In the genomic region with DNA sequence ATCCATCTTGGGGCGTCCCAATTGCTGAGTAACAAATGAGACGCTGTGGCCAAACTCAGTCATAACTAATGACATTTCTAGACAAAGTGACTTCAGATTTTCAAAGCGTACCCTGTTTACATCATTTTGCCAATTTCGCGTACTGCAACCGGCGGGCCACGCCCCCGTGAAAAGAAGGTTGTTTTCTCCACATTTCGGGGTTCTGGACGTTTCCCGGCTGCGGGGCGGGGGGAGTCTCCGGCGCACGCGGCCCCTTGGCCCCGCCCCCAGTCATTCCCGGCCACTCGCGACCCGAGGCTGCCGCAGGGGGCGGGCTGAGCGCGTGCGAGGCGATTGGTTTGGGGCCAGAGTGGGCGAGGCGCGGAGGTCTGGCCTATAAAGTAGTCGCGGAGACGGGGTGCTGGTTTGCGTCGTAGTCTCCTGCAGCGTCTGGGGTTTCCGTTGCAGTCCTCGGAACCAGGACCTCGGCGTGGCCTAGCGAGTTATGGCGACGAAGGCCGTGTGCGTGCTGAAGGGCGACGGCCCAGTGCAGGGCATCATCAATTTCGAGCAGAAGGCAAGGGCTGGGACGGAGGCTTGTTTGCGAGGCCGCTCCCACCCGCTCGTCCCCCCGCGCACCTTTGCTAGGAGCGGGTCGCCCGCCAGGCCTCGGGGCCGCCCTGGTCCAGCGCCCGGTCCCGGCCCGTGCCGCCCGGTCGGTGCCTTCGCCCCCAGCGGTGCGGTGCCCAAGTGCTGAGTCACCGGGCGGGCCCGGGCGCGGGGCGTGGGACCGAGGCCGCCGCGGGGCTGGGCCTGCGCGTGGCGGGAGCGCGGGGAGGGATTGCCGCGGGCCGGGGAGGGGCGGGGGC, we compare ENCODE assay signal across 1 cellular context.
TF ChIP-seq lines count a peak whose summit lies in the region.

A gene (plus strand): TSS at position 408 of the 848 bp plus-strand sequence. CDS start 77 bp downstream, at position 485.

TF ChIP-seq in HEK293, 187 proteins besides CTCF, POLR2A, EP300 and RAD21 (continued from another document and continues in another):
- TF ChIP-seq, protein P1, sequence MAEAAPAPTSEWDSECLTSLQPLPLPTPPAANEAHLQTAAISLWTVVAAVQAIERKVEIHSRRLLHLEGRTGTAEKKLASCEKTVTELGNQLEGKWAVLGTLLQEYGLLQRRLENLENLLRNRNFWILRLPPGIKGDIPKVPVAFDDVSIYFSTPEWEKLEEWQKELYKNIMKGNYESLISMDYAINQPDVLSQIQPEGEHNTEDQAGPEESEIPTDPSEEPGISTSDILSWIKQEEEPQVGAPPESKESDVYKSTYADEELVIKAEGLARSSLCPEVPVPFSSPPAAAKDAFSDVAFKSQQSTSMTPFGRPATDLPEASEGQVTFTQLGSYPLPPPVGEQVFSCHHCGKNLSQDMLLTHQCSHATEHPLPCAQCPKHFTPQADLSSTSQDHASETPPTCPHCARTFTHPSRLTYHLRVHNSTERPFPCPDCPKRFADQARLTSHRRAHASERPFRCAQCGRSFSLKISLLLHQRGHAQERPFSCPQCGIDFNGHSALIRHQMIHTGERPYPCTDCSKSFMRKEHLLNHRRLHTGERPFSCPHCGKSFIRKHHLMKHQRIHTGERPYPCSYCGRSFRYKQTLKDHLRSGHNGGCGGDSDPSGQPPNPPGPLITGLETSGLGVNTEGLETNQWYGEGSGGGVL (tag by site-specific recombination; IDR thresholded peaks at IDR 0.05) = no peak
- TF ChIP-seq ZNF146 (tag by site-specific recombination; IDR thresholded peaks at IDR 0.05) (no peak), ZNF473 (tag by site-specific recombination; IDR thresholded peaks at IDR 0.05) (no peak), ZNF23 (tag by site-specific recombination; IDR thresholded peaks at IDR 0.05; ENCODE audit: borderline replicate concordance) (no peak), ZSCAN30 (tag by site-specific recombination; IDR thresholded peaks at IDR 0.05) (no peak; the same call in 1 of the 2 replicates), KLF9 (tag by site-specific recombination; IDR thresholded peaks at IDR 0.05; ENCODE audit: low read depth) (peak; percentile 78), MEIS1 (CRISPR knock-in tag; IDR thresholded peaks at IDR 0.05; ENCODE audit: borderline replicate concordance) (peak; percentile 39; the same call in 1 of the 2 replicates), ZFP3 (tag by site-specific recombination; IDR thresholded peaks at IDR 0.05; ENCODE audit: low read depth) (no peak), ZNF837 (tag by site-specific recombination; IDR thresholded peaks at IDR 0.05) (no peak), SP2 (tag by site-specific recombination; IDR thresholded peaks at IDR 0.05) (peak; percentile 91), KLF1 (tag by site-specific recombination; IDR thresholded peaks at IDR 0.05) (no peak; the same call in none of the 2 replicates), ZNF266 (tag by site-specific recombination; IDR thresholded peaks at IDR 0.05; ENCODE audit: low read depth) (no peak), ZBTB21 (tag by site-specific recombination; IDR thresholded peaks at IDR 0.05) (peak; percentile 96), ZNF747 (tag by site-specific recombination; IDR thresholded peaks at IDR 0.05) (no peak), YY2 (tag by site-specific recombination; IDR thresholded peaks at IDR 0.05) (no peak), ZFP37 (tag by site-specific recombination; IDR thresholded peaks at IDR 0.05) (no peak), GLIS2 (tag by site-specific recombination; IDR thresholded peaks at IDR 0.05) (peak; percentile 89), SCRT2 (tag by site-specific recombination; IDR thresholded peaks at IDR 0.05) (no peak), KLF16 (tag by site-specific recombination; IDR thresholded peaks at IDR 0.05) (peak; percentile 91), ZBTB1 (tag by site-specific recombination; IDR thresholded peaks at IDR 0.05) (no peak), SP7 (tag by site-specific recombination; IDR thresholded peaks at IDR 0.05) (peak; percentile 87), ZNF175 (tag by site-specific recombination; IDR thresholded peaks at IDR 0.05) (no peak), ZNF239 (tag by site-specific recombination; IDR thresholded peaks at IDR 0.05) (peak; percentile 74; the same call in 1 of the 2 replicates), ZNF48 (tag by site-specific recombination; IDR thresholded peaks at IDR 0.05) (no peak), ZNF354C (tag by site-specific recombination; IDR thresholded peaks at IDR 0.05; ENCODE audit: borderline replicate concordance, low read depth) (no peak), ZFP69B (tag by site-specific recombination; IDR thresholded peaks at IDR 0.05) (peak; percentile 29; the same call in 1 of the 2 replicates), ZNF121 (tag by site-specific recombination; IDR thresholded peaks at IDR 0.05) (no peak), ZNF514 (tag by site-specific recombination; IDR thresholded peaks at IDR 0.05) (no peak), ZSCAN23 (tag by site-specific recombination; IDR thresholded peaks at IDR 0.05) (peak; percentile 76; the same call in 1 of the 2 replicates)
- TF ChIP-seq, protein P2, sequence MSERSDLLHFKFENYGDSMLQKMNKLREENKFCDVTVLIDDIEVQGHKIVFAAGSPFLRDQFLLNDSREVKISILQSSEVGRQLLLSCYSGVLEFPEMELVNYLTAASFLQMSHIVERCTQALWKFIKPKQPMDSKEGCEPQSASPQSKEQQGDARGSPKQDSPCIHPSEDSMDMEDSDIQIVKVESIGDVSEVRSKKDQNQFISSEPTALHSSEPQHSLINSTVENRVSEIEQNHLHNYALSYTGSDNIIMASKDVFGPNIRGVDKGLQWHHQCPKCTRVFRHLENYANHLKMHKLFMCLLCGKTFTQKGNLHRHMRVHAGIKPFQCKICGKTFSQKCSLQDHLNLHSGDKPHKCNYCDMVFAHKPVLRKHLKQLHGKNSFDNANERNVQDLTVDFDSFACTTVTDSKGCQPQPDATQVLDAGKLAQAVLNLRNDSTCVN (tag by site-specific recombination; optimal IDR thresholded peaks at IDR 0.05) = peak; percentile 97
- TF ChIP-seq, protein P3, sequence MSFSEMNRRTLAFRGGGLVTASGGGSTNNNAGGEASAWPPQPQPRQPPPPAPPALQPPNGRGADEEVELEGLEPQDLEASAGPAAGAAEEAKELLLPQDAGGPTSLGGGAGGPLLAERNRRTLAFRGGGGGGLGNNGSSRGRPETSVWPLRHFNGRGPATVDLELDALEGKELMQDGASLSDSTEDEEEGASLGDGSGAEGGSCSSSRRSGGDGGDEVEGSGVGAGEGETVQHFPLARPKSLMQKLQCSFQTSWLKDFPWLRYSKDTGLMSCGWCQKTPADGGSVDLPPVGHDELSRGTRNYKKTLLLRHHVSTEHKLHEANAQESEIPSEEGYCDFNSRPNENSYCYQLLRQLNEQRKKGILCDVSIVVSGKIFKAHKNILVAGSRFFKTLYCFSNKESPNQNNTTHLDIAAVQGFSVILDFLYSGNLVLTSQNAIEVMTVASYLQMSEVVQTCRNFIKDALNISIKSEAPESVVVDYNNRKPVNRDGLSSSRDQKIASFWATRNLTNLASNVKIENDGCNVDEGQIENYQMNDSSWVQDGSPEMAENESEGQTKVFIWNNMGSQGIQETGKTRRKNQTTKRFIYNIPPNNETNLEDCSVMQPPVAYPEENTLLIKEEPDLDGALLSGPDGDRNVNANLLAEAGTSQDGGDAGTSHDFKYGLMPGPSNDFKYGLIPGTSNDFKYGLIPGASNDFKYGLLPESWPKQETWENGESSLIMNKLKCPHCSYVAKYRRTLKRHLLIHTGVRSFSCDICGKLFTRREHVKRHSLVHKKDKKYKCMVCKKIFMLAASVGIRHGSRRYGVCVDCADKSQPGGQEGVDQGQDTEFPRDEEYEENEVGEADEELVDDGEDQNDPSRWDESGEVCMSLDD (tag by site-specific recombination; IDR thresholded peaks at IDR 0.05) = peak; percentile 98
- TF ChIP-seq, protein P4, sequence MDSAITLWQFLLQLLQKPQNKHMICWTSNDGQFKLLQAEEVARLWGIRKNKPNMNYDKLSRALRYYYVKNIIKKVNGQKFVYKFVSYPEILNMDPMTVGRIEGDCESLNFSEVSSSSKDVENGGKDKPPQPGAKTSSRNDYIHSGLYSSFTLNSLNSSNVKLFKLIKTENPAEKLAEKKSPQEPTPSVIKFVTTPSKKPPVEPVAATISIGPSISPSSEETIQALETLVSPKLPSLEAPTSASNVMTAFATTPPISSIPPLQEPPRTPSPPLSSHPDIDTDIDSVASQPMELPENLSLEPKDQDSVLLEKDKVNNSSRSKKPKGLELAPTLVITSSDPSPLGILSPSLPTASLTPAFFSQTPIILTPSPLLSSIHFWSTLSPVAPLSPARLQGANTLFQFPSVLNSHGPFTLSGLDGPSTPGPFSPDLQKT (IDR thresholded peaks at IDR 0.05; ENCODE audit: borderline replicate concordance, low read depth, low read length) = no peak
- TF ChIP-seq, protein P5, sequence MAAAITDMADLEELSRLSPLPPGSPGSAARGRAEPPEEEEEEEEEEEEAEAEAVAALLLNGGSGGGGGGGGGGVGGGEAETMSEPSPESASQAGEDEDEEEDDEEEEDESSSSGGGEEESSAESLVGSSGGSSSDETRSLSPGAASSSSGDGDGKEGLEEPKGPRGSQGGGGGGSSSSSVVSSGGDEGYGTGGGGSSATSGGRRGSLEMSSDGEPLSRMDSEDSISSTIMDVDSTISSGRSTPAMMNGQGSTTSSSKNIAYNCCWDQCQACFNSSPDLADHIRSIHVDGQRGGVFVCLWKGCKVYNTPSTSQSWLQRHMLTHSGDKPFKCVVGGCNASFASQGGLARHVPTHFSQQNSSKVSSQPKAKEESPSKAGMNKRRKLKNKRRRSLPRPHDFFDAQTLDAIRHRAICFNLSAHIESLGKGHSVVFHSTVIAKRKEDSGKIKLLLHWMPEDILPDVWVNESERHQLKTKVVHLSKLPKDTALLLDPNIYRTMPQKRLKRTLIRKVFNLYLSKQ (tag by site-specific recombination; IDR thresholded peaks at IDR 0.05; ENCODE audit: borderline replicate concordance) = no peak
- TF ChIP-seq, protein P6, sequence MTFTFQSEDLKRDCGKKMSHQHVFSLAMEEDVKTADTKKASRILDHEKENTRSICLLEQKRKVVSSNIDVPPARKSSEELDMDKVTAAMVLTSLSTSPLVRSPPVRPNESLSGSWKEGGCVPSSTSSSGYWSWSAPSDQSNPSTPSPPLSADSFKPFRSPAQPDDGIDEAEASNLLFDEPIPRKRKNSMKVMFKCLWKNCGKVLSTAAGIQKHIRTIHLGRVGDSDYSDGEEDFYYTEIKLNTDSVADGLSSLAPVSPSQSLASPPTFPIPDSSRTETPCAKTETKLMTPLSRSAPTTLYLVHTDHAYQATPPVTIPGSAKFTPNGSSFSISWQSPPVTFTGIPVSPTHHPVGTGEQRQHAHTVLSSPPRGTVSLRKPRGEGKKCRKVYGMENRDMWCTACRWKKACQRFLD (tag by site-specific recombination; IDR thresholded peaks at IDR 0.05) = no peak
- TF ChIP-seq, protein P7, sequence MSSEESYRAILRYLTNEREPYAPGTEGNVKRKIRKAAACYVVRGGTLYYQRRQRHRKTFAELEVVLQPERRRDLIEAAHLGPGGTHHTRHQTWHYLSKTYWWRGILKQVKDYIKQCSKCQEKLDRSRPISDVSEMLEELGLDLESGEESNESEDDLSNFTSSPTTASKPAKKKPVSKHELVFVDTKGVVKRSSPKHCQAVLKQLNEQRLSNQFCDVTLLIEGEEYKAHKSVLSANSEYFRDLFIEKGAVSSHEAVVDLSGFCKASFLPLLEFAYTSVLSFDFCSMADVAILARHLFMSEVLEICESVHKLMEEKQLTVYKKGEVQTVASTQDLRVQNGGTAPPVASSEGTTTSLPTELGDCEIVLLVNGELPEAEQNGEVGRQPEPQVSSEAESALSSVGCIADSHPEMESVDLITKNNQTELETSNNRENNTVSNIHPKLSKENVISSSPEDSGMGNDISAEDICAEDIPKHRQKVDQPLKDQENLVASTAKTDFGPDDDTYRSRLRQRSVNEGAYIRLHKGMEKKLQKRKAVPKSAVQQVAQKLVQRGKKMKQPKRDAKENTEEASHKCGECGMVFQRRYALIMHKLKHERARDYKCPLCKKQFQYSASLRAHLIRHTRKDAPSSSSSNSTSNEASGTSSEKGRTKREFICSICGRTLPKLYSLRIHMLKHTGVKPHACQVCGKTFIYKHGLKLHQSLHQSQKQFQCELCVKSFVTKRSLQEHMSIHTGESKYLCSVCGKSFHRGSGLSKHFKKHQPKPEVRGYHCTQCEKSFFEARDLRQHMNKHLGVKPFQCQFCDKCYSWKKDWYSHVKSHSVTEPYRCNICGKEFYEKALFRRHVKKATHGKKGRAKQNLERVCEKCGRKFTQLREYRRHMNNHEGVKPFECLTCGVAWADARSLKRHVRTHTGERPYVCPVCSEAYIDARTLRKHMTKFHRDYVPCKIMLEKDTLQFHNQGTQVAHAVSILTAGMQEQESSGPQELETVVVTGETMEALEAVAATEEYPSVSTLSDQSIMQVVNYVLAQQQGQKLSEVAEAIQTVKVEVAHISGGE (tag by site-specific recombination; conservative IDR thresholded peaks at IDR 0.05; ENCODE audit: low read depth) = peak; percentile 11; the same call in 1 of the 2 replicates
- TF ChIP-seq, protein P8, sequence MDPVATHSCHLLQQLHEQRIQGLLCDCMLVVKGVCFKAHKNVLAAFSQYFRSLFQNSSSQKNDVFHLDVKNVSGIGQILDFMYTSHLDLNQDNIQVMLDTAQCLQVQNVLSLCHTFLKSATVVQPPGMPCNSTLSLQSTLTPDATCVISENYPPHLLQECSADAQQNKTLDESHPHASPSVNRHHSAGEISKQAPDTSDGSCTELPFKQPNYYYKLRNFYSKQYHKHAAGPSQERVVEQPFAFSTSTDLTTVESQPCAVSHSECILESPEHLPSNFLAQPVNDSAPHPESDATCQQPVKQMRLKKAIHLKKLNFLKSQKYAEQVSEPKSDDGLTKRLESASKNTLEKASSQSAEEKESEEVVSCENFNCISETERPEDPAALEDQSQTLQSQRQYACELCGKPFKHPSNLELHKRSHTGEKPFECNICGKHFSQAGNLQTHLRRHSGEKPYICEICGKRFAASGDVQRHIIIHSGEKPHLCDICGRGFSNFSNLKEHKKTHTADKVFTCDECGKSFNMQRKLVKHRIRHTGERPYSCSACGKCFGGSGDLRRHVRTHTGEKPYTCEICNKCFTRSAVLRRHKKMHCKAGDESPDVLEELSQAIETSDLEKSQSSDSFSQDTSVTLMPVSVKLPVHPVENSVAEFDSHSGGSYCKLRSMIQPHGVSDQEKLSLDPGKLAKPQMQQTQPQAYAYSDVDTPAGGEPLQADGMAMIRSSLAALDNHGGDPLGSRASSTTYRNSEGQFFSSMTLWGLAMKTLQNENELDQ (tag by site-specific recombination; IDR thresholded peaks at IDR 0.05; ENCODE audit: low read depth) = no peak
- TF ChIP-seq, protein P9, sequence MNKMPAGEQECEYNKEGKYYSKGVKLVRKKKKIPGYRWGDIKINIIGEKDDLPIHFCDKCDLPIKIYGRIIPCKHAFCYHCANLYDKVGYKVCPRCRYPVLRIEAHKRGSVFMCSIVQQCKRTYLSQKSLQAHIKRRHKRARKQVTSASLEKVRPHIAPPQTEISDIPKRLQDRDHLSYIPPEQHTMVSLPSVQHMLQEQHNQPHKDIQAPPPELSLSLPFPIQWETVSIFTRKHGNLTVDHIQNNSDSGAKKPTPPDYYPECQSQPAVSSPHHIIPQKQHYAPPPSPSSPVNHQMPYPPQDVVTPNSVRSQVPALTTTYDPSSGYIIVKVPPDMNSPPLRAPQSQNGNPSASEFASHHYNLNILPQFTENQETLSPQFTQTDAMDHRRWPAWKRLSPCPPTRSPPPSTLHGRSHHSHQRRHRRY (tag by site-specific recombination; IDR thresholded peaks at IDR 0.05) = no peak
